In genomic region chr15:98777426-98777825, GRCh38 we compare ENCODE assay signal across 2 cellular contexts.
TF ChIP-seq lines count a peak whose summit lies in the region.

No MANE protein-coding gene starts in this region.

TF ChIP-seq in HEK293, 187 proteins besides CTCF, POLR2A, EP300 and RAD21 (continued from another document):
- no peak for TF ChIP-seq INSM2 (tag by site-specific recombination; IDR thresholded peaks at IDR 0.05)
- no peak for TF ChIP-seq ZSCAN16 (tag by site-specific recombination; IDR thresholded peaks at IDR 0.05)
- no peak for TF ChIP-seq ZNF518A (tag by site-specific recombination; conservative IDR thresholded peaks at IDR 0.05; ENCODE audit: low read depth)
- no peak for TF ChIP-seq ZNF140 (tag by site-specific recombination; IDR thresholded peaks at IDR 0.05)
- no peak for TF ChIP-seq OVOL3 (tag by site-specific recombination; IDR thresholded peaks at IDR 0.05)
- TF ChIP-seq ZBTB1 (tag by site-specific recombination; IDR thresholded peaks at IDR 0.05), result no peak
TF ChIP-seq in HEK293: peak in this region for 0.

TF ChIP-seq in SK-N-SH, 30 proteins besides CTCF, POLR2A, EP300 and RAD21 (continued from another document):
- TF ChIP-seq PBX3 (IDR thresholded peaks at IDR 0.05), result no peak
- TF ChIP-seq, protein P1, sequence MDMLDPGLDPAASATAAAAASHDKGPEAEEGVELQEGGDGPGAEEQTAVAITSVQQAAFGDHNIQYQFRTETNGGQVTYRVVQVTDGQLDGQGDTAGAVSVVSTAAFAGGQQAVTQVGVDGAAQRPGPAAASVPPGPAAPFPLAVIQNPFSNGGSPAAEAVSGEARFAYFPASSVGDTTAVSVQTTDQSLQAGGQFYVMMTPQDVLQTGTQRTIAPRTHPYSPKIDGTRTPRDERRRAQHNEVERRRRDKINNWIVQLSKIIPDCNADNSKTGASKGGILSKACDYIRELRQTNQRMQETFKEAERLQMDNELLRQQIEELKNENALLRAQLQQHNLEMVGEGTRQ (IDR thresholded peaks at IDR 0.05; ENCODE audit: borderline replicate concordance, low read depth, low read length), result no peak
- TF ChIP-seq FOXM1 (IDR thresholded peaks at IDR 0.05; ENCODE audit: low read depth), result no peak
- TF ChIP-seq TCF12 (IDR thresholded peaks at IDR 0.05), result no peak
- no peak for TF ChIP-seq JUND (IDR thresholded peaks at IDR 0.05)
- TF ChIP-seq ZBTB33 (IDR thresholded peaks at IDR 0.05; ENCODE audit: borderline replicate concordance, low read depth), result no peak
- TF ChIP-seq, protein P2, sequence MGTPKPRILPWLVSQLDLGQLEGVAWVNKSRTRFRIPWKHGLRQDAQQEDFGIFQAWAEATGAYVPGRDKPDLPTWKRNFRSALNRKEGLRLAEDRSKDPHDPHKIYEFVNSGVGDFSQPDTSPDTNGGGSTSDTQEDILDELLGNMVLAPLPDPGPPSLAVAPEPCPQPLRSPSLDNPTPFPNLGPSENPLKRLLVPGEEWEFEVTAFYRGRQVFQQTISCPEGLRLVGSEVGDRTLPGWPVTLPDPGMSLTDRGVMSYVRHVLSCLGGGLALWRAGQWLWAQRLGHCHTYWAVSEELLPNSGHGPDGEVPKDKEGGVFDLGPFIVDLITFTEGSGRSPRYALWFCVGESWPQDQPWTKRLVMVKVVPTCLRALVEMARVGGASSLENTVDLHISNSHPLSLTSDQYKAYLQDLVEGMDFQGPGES (IDR thresholded peaks at IDR 0.05; ENCODE audit: low read depth, low read length), result no peak
TF ChIP-seq in SK-N-SH: peak in this region for 0.
